In the genomic region with DNA sequence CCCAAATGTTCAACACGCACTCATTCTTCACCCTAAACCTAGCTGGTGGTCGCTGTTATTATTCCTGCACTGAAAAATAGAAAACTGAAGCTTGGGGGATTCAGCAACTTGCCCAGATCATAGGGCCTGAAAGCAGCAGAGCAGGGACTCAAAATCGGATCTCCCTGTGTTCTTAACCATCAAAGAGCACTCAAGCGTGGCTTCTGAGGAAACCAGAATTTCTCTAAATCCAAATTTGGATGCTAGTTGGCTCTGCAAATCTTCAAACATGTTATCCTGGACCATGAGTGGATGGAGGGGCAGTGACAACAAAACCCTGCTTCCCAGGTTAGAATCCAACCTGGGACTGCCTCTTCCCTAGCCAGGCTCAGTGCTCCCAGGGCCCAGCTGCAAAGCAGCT, we compare ENCODE assay signal across 15 cellular contexts. TPM values are rescaled to one million over a fixed set of nuclear protein-coding genes. Genes with fewer than 3 reads are reported as not detected.
DNase-seq lines count a peak whose midpoint lies in the region; ATAC-seq, FAIRE-seq and TF ChIP-seq lines count a peak whose summit lies in the region.
"Had no signal": no experiment of that assay in that cellular context is flagged by ENCODE, and none has a peak within 500 bp of the region (broad histone marks: within the 10 kb centered on the region; RNA-seq: fewer than 3 reads in every experiment).

No MANE protein-coding gene starts in this region.

- no peaks in the 10 kb centered on the region for H3K27me3 Mint-ChIP-seq in type B pancreatic cell

- H3K36me3 Mint-ChIP-seq in type B pancreatic cell = peaks cover 13% of the 10 kb centered on the region

- TF ChIP-seq POLR2A in GM12878 (IDR thresholded peaks at IDR 0.05; ENCODE audit: low read depth, low read length) = no peak
- no peak for TF ChIP-seq POLR2A in suprapubic skin (IDR thresholded peaks at IDR 0.05)

- no peak overlapping the region for H3K23ac ChIP-seq in trophoblast cell (ENCODE audit: low read length)

- TF ChIP-seq EP300 in GM12878 (IDR thresholded peaks at IDR 0.05; ENCODE audit: borderline replicate concordance in 1 of 2, control insufficient read depth in 1 of 2, low read depth in 2 of 2, low read length in 2 of 2) = no peak
- no peak for TF ChIP-seq EP300 in suprapubic skin (IDR thresholded peaks at IDR 0.05)

- no peak overlapping the region for H4K12ac ChIP-seq in trophoblast cell (ENCODE audit: low read depth, low read length)

- H3K4me1 Mint-ChIP-seq in type B pancreatic cell (ENCODE audit: unreplicated experiment) = peaks cover 52% of the 10 kb centered on the region

- RAD21 ChIA-PET in GM12878 (lab: Charles Lee; ENCODE audit: unreplicated experiment) = interaction anchor here (1.5 to 1.7 kb wide), 2 partner anchors 15 to 39 kb away, joined by 5 to 8 read pairs; no protein-coding TSS in a partner anchor

- H3K4me3 ChIP-seq in GM12878 (no peak overlapping the region), iPS-20b (ENCODE audit: low read length) (no peak overlapping the region), suprapubic skin (no peak overlapping the region), trophoblast cell (ENCODE audit: low read depth, low read length) (no peak overlapping the region)
- H3K4me3 ChIP-seq: K562 had no signal

- no peaks in the 10 kb centered on the region for H3K9me3 Mint-ChIP-seq in type B pancreatic cell
- H3K9me3 Mint-ChIP-seq: CD14-positive monocyte had no signal

- TF ChIP-seq RAD21 in GM12878 (IDR thresholded peaks at IDR 0.05; ENCODE audit: insufficient read depth, low read depth, low read length) = no peak

- H3K79me2 ChIP-seq in GM12878 (ENCODE audit: control insufficient read depth, insufficient read depth, low read length) (no peaks in the 10 kb centered on the region; the same call in 1 of the 2 replicates), trophoblast cell (ENCODE audit: control insufficient read depth, insufficient read depth, low read length, poor library complexity) (no peaks in the 10 kb centered on the region)

- no peaks in the 10 kb centered on the region for H3K27me3 ChIP-seq in GM12878 (replicated peaks in 1 of 2; ENCODE audit: control insufficient read depth in 2 of 2, insufficient read depth in 2 of 2, low read length in 1 of 2)
- no peaks in the 10 kb centered on the region for H3K27me3 ChIP-seq in iPS-20b (ENCODE audit: insufficient read depth, low read length)
- no peaks in the 10 kb centered on the region for H3K27me3 ChIP-seq in suprapubic skin
- no peaks in the 10 kb centered on the region for H3K27me3 ChIP-seq in trophoblast cell (ENCODE audit: insufficient read depth, low read length)

- TF ChIP-seq CTCF in GM12878 (IDR thresholded peaks at IDR 0.05 in 2 of 3, conservative IDR thresholded peaks at IDR 0.05 in 1 of 3; ENCODE audit: control insufficient read depth in 2 of 3, extremely low read depth in 1 of 3, insufficient read depth in 1 of 3, low read depth in 3 of 3, low read length in 3 of 3) (no peak), type B pancreatic cell (conservative IDR thresholded peaks at IDR 0.05) (no peak), suprapubic skin (IDR thresholded peaks at IDR 0.05) (no peak)

- H3K4me2 ChIP-seq in GM12878 (ENCODE audit: control insufficient read depth, insufficient read depth) (peak overlapping the region; percentile 39), trophoblast cell (ENCODE audit: low read length) (no peak overlapping the region)

- no TSS peak for BruUV-seq in GM12878 (replicated peaks; lab: Mats Ljungman, UMichigan)

- no peak overlapping the region for H3K4me3 Mint-ChIP-seq in type B pancreatic cell
- H3K4me3 Mint-ChIP-seq: CD14-positive monocyte had no signal

- H3K36me3 ChIP-seq in GM12878 (ENCODE audit: control insufficient read depth in 2 of 2, insufficient read depth in 2 of 2, low read length in 1 of 2) (no peaks in the 10 kb centered on the region; a peak in 1 of 4 replicates), iPS-20b (ENCODE audit: insufficient read depth, low read depth, low read length) (no peaks in the 10 kb centered on the region), suprapubic skin (peaks cover 4% of the 10 kb centered on the region), trophoblast cell (ENCODE audit: control insufficient read depth in 1 of 2, insufficient read depth in 2 of 2, low read length in 2 of 2) (peaks cover 11 to 13% of the 10 kb centered on the region in 2 experiments)

- no peak overlapping the region for H3K4ac ChIP-seq in trophoblast cell (ENCODE audit: low read depth, low read length)

- H4K20me1 ChIP-seq in GM12878 (ENCODE audit: control insufficient read depth, insufficient read depth) = no peaks in the 10 kb centered on the region

- FAIRE-seq in GM19239 (lab: Jason Lieb, UNC) (peak; percentile 75), GM12878 (lab: Jason Lieb, UNC) (peak; percentile 86)
- FAIRE-seq: K562, RCC 7860 had no signal

- no peak overlapping the region for H2BK12ac ChIP-seq in trophoblast cell (ENCODE audit: low read length)

- POLR2A ChIA-PET in GM12878 (lab: Charles Lee) = no interaction called here

- no peak overlapping the region for H2AK5ac ChIP-seq in trophoblast cell (ENCODE audit: low read length)

- no peak for DNase-seq in GM19239 (ENCODE audit: insufficient read length, low spot score)
- DNase-seq in GM12878 (ENCODE audit: low read depth, low spot score) = no peak
- no peak for DNase-seq in type B pancreatic cell (ENCODE audit: extremely low spot score, unreplicated experiment)
- DNase-seq in suprapubic skin (ENCODE audit: low spot score in 2 of 2) = no peak
- no peak for DNase-seq in ecto neural progenitor cell (ENCODE audit: low spot score)
- DNase-seq in trophoblast cell = no peak
- DNase-seq: GDM1; GOT3; NCI-H1105; NK-92 treated with Interleukin-12 subunit alpha and Interleukin-12 subunit beta, amount 100 ng/mL, for 24 hours; Right ventricle myocardium superior had no signal

- peaks cover 25% of the 10 kb centered on the region for H3K4me1 ChIP-seq in GM12878 (ENCODE audit: control insufficient read depth, insufficient read depth, low read length)
- peaks cover 4% of the 10 kb centered on the region; the same call in 1 of the 2 replicates for H3K4me1 ChIP-seq in iPS-20b (ENCODE audit: insufficient read depth, low read length)
- no peaks in the 10 kb centered on the region for H3K4me1 ChIP-seq in suprapubic skin
- H3K4me1 ChIP-seq in trophoblast cell (ENCODE audit: control insufficient read depth in 1 of 2, insufficient read depth in 2 of 2, low read length in 2 of 2) = peaks cover 0 to 6% of the 10 kb centered on the region in 2 experiments

- no peak overlapping the region for H4K91ac ChIP-seq in trophoblast cell (ENCODE audit: low read depth, low read length)

- no peak overlapping the region for H2BK5ac ChIP-seq in trophoblast cell (ENCODE audit: low read depth, low read length, poor library complexity)

- H3K9ac ChIP-seq in GM12878 (ENCODE audit: control insufficient read depth, insufficient read depth, low read length) (no peak overlapping the region), iPS-20b (ENCODE audit: low read depth, low read length) (peak overlapping the region; percentile 14; the same call in 1 of the 2 replicates), trophoblast cell (ENCODE audit: low read length) (no peak overlapping the region)

- ATAC-seq in GM12878 = peak; percentile 22; the same call in 2 of the 3 replicates

- WGBS in GM12878 (ENCODE audit: insufficient coverage, insufficient replicate concordance, low lambda C conversion rate, missing lambda C conversion rate) = 28% methylated on average over 4 of the region's 4 CpGs
- 91% methylated on average over 4 of the region's 4 CpGs for WGBS in suprapubic skin
- WGBS in trophoblast cell (ENCODE audit: extremely low coverage, insufficient coverage, insufficient read length) = no CpG with 5 or more reads among the region's 4 CpGs

- H2AFZ ChIP-seq in GM12878 (ENCODE audit: control insufficient read depth, low read depth, low read length) = no peak overlapping the region
- H2AFZ ChIP-seq in trophoblast cell (ENCODE audit: insufficient read depth, low read length, poor library complexity) = no peak overlapping the region

- H3K18ac ChIP-seq in trophoblast cell (ENCODE audit: low read length) = no peak overlapping the region

- in situ Hi-C loops in GM12878 (cut with MboI) = no loop called here

- no peaks in the 10 kb centered on the region for H3K79me1 ChIP-seq in trophoblast cell (ENCODE audit: low read length)

- intact Hi-C loops in GM12878 (cut with micrococcal nuclease; ENCODE audit: unreplicated experiment) = no loop called here

- no peak overlapping the region for H4K8ac ChIP-seq in trophoblast cell (ENCODE audit: low read depth, low read length)

- no peak overlapping the region for H2BK120ac ChIP-seq in trophoblast cell (ENCODE audit: insufficient read depth, low read length, poor library complexity)

- peak overlapping the region; percentile 11 for H3K27ac ChIP-seq in GM12878 (ENCODE audit: control insufficient read depth, insufficient read depth)
- H3K27ac ChIP-seq in iPS-20b (ENCODE audit: low read length) = no peak overlapping the region
- H3K27ac ChIP-seq in suprapubic skin = no peak overlapping the region
- no peak overlapping the region for H3K27ac ChIP-seq in trophoblast cell (ENCODE audit: low read depth, low read length)

- H3K14ac ChIP-seq in trophoblast cell (ENCODE audit: low read length) = no peak overlapping the region

- CTCF ChIA-PET in GM12878 (lab: Yijun Ruan, JAX) = interaction anchor here (1.7 to 2.7 kb wide), 3 partner anchors 12 to 30 kb away, joined by 4 to 18 read pairs (median 5); partner anchors contain the start of gene STARD10

- SMC1A ChIA-PET in GM12878 (lab: Charles Lee; ENCODE audit: uncharacterized antibody, unreplicated experiment) = interaction anchor here (1.3 kb wide), 1 partner anchor 32 kb away, joined by 3 read pairs; no protein-coding TSS in a partner anchor

- H3K27ac Mint-ChIP-seq in type B pancreatic cell = peak overlapping the region; percentile 52

- H3K9me3 ChIP-seq in GM12878 (replicated peaks; ENCODE audit: control insufficient read depth, insufficient read depth, low read length) = no peaks in the 10 kb centered on the region
- H3K9me3 ChIP-seq in iPS-20b (ENCODE audit: insufficient read depth, low read depth, low read length) = no peaks in the 10 kb centered on the region
- H3K9me3 ChIP-seq in suprapubic skin = no peaks in the 10 kb centered on the region
- no peaks in the 10 kb centered on the region for H3K9me3 ChIP-seq in trophoblast cell (ENCODE audit: insufficient read depth, low read depth, low read length)

RNA-seq across cellular contexts. Expression of gene ARAP1, which starts 11.6 kb away (rescaled TPM):
- 218 and 253 TPM in 2 replicates for total RNA-seq in GM12878 (2013; cell fraction: nucleolus; rRNA removed)
- 48.4 and 54.3 TPM in 2 replicates for total RNA-seq in GM12878 (2014; rRNA removed)
- total RNA-seq in GM12878 (2014; rRNA removed; fragmentation: Illumina TruSeq; extraction: Trizol) = 25.1 and 25.7 TPM in 2 replicates
- total RNA-seq in GM12878 (2021) = 91.5 and 102 TPM in 2 replicates
- polyA plus RNA-seq in GM12878 (2011; ENCODE audit: low read depth) = 43.7 TPM
- polyA plus RNA-seq in GM12878 (2011; rRNA removed) = 34.0 and 50.3 TPM in 2 replicates
- polyA plus RNA-seq in GM12878 (2011; cell fraction: cytosol; rRNA removed) = 54.1 and 60.4 TPM in 2 replicates
- 323 and 349 TPM in 2 replicates for polyA plus RNA-seq in GM12878 (2011; cell fraction: nucleus; rRNA removed)
- 88.7 and 93.1 TPM in 2 replicates for polyA plus RNA-seq in GM12878 (2012)
- 14.7 and 29.2 TPM in 2 replicates for polyA plus RNA-seq in GM12878 (2014; fragmentation: Illumina TruSeq; extraction: Trizol)
- under 1 TPM; 0.55 to 0.85 TPM for polyA plus RNA-seq in GM12878 (2014; fragmentation: Nextera tagmentation; extraction: Ambion mirVana)
- 58.8 and 64.9 TPM in 2 replicates for polyA plus RNA-seq in GM12878 (2014; rRNA removed)
- polyA plus RNA-seq in GM12878 (2016; fragmentation: Nextera tagmentation; extraction: Ambion mirVana) = 10 to 100 TPM; 51.8 to 57.9 TPM
- polyA minus RNA-seq in GM12878 (2011; rRNA and poly(A)+ RNA removed) = 63.7 and 91.7 TPM in 2 replicates
- 34.5 and 43.7 TPM in 2 replicates for polyA minus RNA-seq in GM12878 (2011; cell fraction: cytosol; rRNA and poly(A)+ RNA removed)
- 78.3 and 112 TPM in 2 replicates for polyA minus RNA-seq in GM12878 (2011; cell fraction: nucleus; rRNA and poly(A)+ RNA removed)
- total RNA-seq in type B pancreatic cell (ENCODE audit: low replicate concordance) = 80.5 and 149 TPM in 2 replicates
- 100 to 1,000 TPM in 1 of 4 donors, 10 to 100 TPM in 3; 53.8 to 126 (median 88.8) TPM for total RNA-seq in suprapubic skin
- polyA plus RNA-seq in trophoblast cell (2013) = 11.8 and 12.4 TPM in 2 replicates

RNA-seq across cellular contexts. Expression of gene STARD10, which starts 30.0 kb away (rescaled TPM):
- 13.8 and 14.9 TPM in 2 replicates for total RNA-seq in GM12878 (2013; cell fraction: nucleolus; rRNA removed)
- 29.0 and 29.3 TPM in 2 replicates for total RNA-seq in GM12878 (2014; rRNA removed)
- 21.7 and 22.2 TPM in 2 replicates for total RNA-seq in GM12878 (2014; rRNA removed; fragmentation: Illumina TruSeq; extraction: Trizol)
- total RNA-seq in GM12878 (2021) = 24.0 and 29.8 TPM in 2 replicates
- polyA plus RNA-seq in GM12878 (2011; ENCODE audit: low read depth) = 5.4 TPM
- 28.0 and 43.2 TPM in 2 replicates for polyA plus RNA-seq in GM12878 (2011; rRNA removed)
- 50.3 and 60.8 TPM in 2 replicates for polyA plus RNA-seq in GM12878 (2011; cell fraction: cytosol; rRNA removed)
- 34.3 and 35.5 TPM in 2 replicates for polyA plus RNA-seq in GM12878 (2011; cell fraction: nucleus; rRNA removed)
- polyA plus RNA-seq in GM12878 (2012) = 18.6 and 21.8 TPM in 2 replicates
- 23.7 and 24.4 TPM in 2 replicates for polyA plus RNA-seq in GM12878 (2014; fragmentation: Illumina TruSeq; extraction: Trizol)
- under 1 TPM; 0.15 to 0.21 TPM for polyA plus RNA-seq in GM12878 (2014; fragmentation: Nextera tagmentation; extraction: Ambion mirVana)
- polyA plus RNA-seq in GM12878 (2014; rRNA removed) = 27.8 and 36.3 TPM in 2 replicates
- 10 to 100 TPM; 10.3 to 11.4 TPM for polyA plus RNA-seq in GM12878 (2016; fragmentation: Nextera tagmentation; extraction: Ambion mirVana)
- 39.7 and 55.9 TPM in 2 replicates for polyA minus RNA-seq in GM12878 (2011; rRNA and poly(A)+ RNA removed)
- 10.6 and 11.8 TPM in 2 replicates for polyA minus RNA-seq in GM12878 (2011; cell fraction: cytosol; rRNA and poly(A)+ RNA removed)
- 11.7 and 14.1 TPM in 2 replicates for polyA minus RNA-seq in GM12878 (2011; cell fraction: nucleus; rRNA and poly(A)+ RNA removed)
- total RNA-seq in type B pancreatic cell (ENCODE audit: low replicate concordance) = 170 and 313 TPM in 2 replicates
- 10 to 100 TPM; 76.3 to 83.0 (median 79.4) TPM for total RNA-seq in suprapubic skin
- 143 and 154 TPM in 2 replicates for polyA plus RNA-seq in trophoblast cell (2013)

RNA-seq across cellular contexts. Expression of gene ATG16L2, which starts 50.4 kb away (rescaled TPM):
- 378 and 421 TPM in 2 replicates for total RNA-seq in GM12878 (2013; cell fraction: nucleolus; rRNA removed)
- total RNA-seq in GM12878 (2014; rRNA removed) (28.2 and 34.1 TPM in 2 replicates), GM12878 (2014; rRNA removed; fragmentation: Illumina TruSeq; extraction: Trizol) (21.5 and 24.5 TPM in 2 replicates), GM12878 (2021) (39.8 and 46.4 TPM in 2 replicates), type B pancreatic cell (ENCODE audit: low replicate concordance) (26.3 and 29.5 TPM in 2 replicates), suprapubic skin (100 to 1,000 TPM in 2 of 4 donors, 10 to 100 TPM in 2; 81.9 to 231 (median 111) TPM)
- polyA plus RNA-seq in GM12878 (2011; ENCODE audit: low read depth) = 25.1 TPM
- polyA plus RNA-seq in GM12878 (2011; rRNA removed) (49.5 and 67.7 TPM in 2 replicates), GM12878 (2014; fragmentation: Illumina TruSeq; extraction: Trizol) (35.6 and 39.8 TPM in 2 replicates), GM12878 (2014; fragmentation: Nextera tagmentation; extraction: Ambion mirVana) (1 to 10 TPM; 1.9 to 5.3 TPM), GM12878 (2014; rRNA removed) (65.4 and 67.6 TPM in 2 replicates), GM12878 (2016; fragmentation: Nextera tagmentation; extraction: Ambion mirVana) (10 to 100 TPM; 25.9 to 32.6 TPM)
- 48.3 and 70.9 TPM in 2 replicates for polyA plus RNA-seq in GM12878 (2011; cell fraction: cytosol; rRNA removed)
- 785 and 840 TPM in 2 replicates for polyA plus RNA-seq in GM12878 (2011; cell fraction: nucleus; rRNA removed)
- polyA plus RNA-seq in GM12878 (2012) = 49.9 and 64.4 TPM in 2 replicates
- 43.8 and 50.3 TPM in 2 replicates for polyA minus RNA-seq in GM12878 (2011; rRNA and poly(A)+ RNA removed)
- polyA minus RNA-seq in GM12878 (2011; cell fraction: cytosol; rRNA and poly(A)+ RNA removed) = 14.1 and 20.2 TPM in 2 replicates
- polyA minus RNA-seq in GM12878 (2011; cell fraction: nucleus; rRNA and poly(A)+ RNA removed) = 92.6 and 143 TPM in 2 replicates
- 7.4 and 8.0 TPM in 2 replicates for polyA plus RNA-seq in trophoblast cell (2013)
